In genomic region chr9:1877951-1878350, GRCh38 we compare ENCODE assay signal across 24 cellular contexts.
"Had no signal": no experiment of that assay in that cellular context is flagged by ENCODE, and none has a peak within 500 bp of the region (broad histone marks: within the 10 kb centered on the region; RNA-seq: fewer than 3 reads in every experiment).

No MANE protein-coding gene starts in this region.

- FAIRE-seq: HTR-8/SVneo had no signal

- DNase-seq: Karpas-422, KBM-7, NCI-H1048, NCI-H1105, NCI-H1417, NCI-H146, NCI-H1694 treated with DMSO at 0.1 percent for 48 hours, NCI-H1930, NCI-H2081, NCI-H2107, NCI-H2227 treated with DMSO at 0.1 percent for 48 hours, NCI-H446, NCI-H510A, NCI-H524 treated with DMSO at 0.1 percent for 48 hours, NCI-H69, NCI-H774, PC-3, SHP77, T-helper 1 cell had no signal

- ATAC-seq: Panc1, PC-3, SK-N-SH treated with all-trans-retinoic acid at 6 μM for 48 hours had no signal

- H3K27ac ChIP-seq: HL-60, RWPE1 had no signal
